Comparison of ENCODE assay signal across 2 cellular contexts in genomic region chr18:12383759-12384158, GRCh38. TPM values are rescaled to one million over a fixed set of nuclear protein-coding genes. Genes with fewer than 3 reads are reported as not detected.
"Had no signal": no experiment of that assay in that cellular context is flagged by ENCODE, and none has a peak within 500 bp of the region (broad histone marks: within the 10 kb centered on the region; RNA-seq: fewer than 3 reads in every experiment).

No MANE protein-coding gene starts in this region.

RNA-seq across cellular contexts. Expression of gene PRELID3A, which starts 24.0 kb away (rescaled TPM):
- total RNA-seq: ascending aorta, body of pancreas had no signal
